ENCODE assay signal across 26 cellular contexts in genomic region chr5:124276166-124276565, GRCh38.
"Had no signal": no experiment of that assay in that cellular context is flagged by ENCODE, and none has a peak within 500 bp of the region (broad histone marks: within the 10 kb centered on the region; RNA-seq: fewer than 3 reads in every experiment).

No MANE protein-coding gene starts in this region.

- ATAC-seq: activated CD4-positive, CD25-positive, alpha-beta regulatory T cell treated with anti-CD3 and anti-CD28 coated beads, Interleukin-2, amount 50 U/mL, for 24 hours; activated CD8-positive, alpha-beta memory T cell treated with anti-CD3 and anti-CD28 coated beads, Interleukin-2, amount 10 ng/mL, durations not matched to agents 7 days and 5 days; activated CD8-positive, alpha-beta T cell treated with anti-CD3 and anti-CD28 coated beads, Interleukin-2, amount 10 ng/mL, durations not matched to agents 7 days and 5 days; activated naive CD4-positive, alpha-beta T cell treated with anti-CD3 and anti-CD28 coated beads, Interleukin-2, amount 50 U/mL, for 72 hours; activated T-cell treated with anti-CD3 and anti-CD28 coated beads, Interleukin-2, amount 50 U/mL, for 72 hours; T-helper 17 cell had no signal

- H3K4me1 ChIP-seq: ascending aorta had no signal

- H3K4me3 ChIP-seq: ascending aorta, coronary artery, dorsolateral prefrontal cortex, esophagus squamous epithelium had no signal

- H3K27ac ChIP-seq: ascending aorta, brain microvascular endothelial cell, coronary artery, dorsolateral prefrontal cortex, esophagus squamous epithelium, WERI-Rb-1 had no signal

- H3K36me3 ChIP-seq: ascending aorta, brain microvascular endothelial cell, esophagus squamous epithelium, WERI-Rb-1 had no signal

- H3K27me3 ChIP-seq: ascending aorta, brain microvascular endothelial cell, dorsolateral prefrontal cortex, esophagus squamous epithelium had no signal

- DNase-seq: activated B cell treated with CpG ODN at 0.5 μM for 24 hours; activated CD4-positive, alpha-beta memory T cell treated with anti-CD3 and anti-CD28 coated beads for 36 hours; activated CD4-positive, alpha-beta T cell treated with anti-CD3 and anti-CD28 coated beads, Interleukin-2, amount 10 ng/mL, durations not matched to agents 24 days and 14 days; activated CD8-positive, alpha-beta memory T cell treated with anti-CD3 and anti-CD28 coated beads, Interleukin-2, amount 10 ng/mL, durations not matched to agents 7 days and 5 days; activated CD8-positive, alpha-beta memory T cell treated with anti-CD3 and anti-CD28 coated beads, Interleukin-2, amount 50 U/mL, for 4 hours; activated CD8-positive, alpha-beta T cell treated with anti-CD3 and anti-CD28 coated beads, Interleukin-2, amount 10 ng/mL, durations not matched to agents 7 days and 5 days; activated gamma-delta T cell; activated naive CD4-positive, alpha-beta T cell; activated naive CD4-positive, alpha-beta T cell treated with anti-CD3 and anti-CD28 coated beads, Interleukin-2, amount 10 ng/mL, durations not matched to agents 7 days and 5 days; activated naive CD8-positive, alpha-beta T cell treated with anti-CD3 and anti-CD28 coated beads, Interleukin-2, amount 10 ng/mL, durations not matched to agents 7 days and 5 days; activated T-cell treated with anti-CD3 and anti-CD28 coated beads, Interleukin-2, amount 50 U/mL, for 24 hours; activated T-cell treated with anti-CD3 and anti-CD28 coated beads, Interleukin-2, amount 50 U/mL, for 72 hours; brain microvascular endothelial cell; dorsolateral prefrontal cortex; effector memory CD4-positive, alpha-beta T cell; erythroblast; esophagus squamous epithelium; head of caudate nucleus; T-helper 1 cell; T-helper 17 cell; T1000; WERI-Rb-1 had no signal

- H3K9me3 ChIP-seq: ascending aorta, esophagus squamous epithelium had no signal
